ENCODE assay signal across 1 cellular context in genomic region chr14:100422556-100423420, GRCh38.
TF ChIP-seq lines count a peak whose summit lies in the region.

No MANE protein-coding gene starts in this region.

TF ChIP-seq in HEK293, 187 proteins besides CTCF, POLR2A, EP300 and RAD21 (continued from another document and continues in another):
- TF ChIP-seq ZNF639 (tag by site-specific recombination; IDR thresholded peaks at IDR 0.05): no peak
- TF ChIP-seq ATF2 (tag by site-specific recombination; IDR thresholded peaks at IDR 0.05; ENCODE audit: low read depth): peak; percentile 64
- TF ChIP-seq FEZF1 (tag by site-specific recombination; IDR thresholded peaks at IDR 0.05): no peak
- TF ChIP-seq REPIN1 (tag by site-specific recombination; IDR thresholded peaks at IDR 0.05; ENCODE audit: low read depth): no peak
- TF ChIP-seq ZNF548 (tag by site-specific recombination; IDR thresholded peaks at IDR 0.05): no peak
- TF ChIP-seq SP7 (tag by site-specific recombination; IDR thresholded peaks at IDR 0.05): peak; percentile 77
- TF ChIP-seq ZSCAN5A (tag by site-specific recombination; IDR thresholded peaks at IDR 0.05): no peak
- no peak for TF ChIP-seq ELK4 (IDR thresholded peaks at IDR 0.05; ENCODE audit: borderline replicate concordance, low read depth, low read length)
- TF ChIP-seq KLF16 (tag by site-specific recombination; IDR thresholded peaks at IDR 0.05): no peak
- TF ChIP-seq ZNF354C (tag by site-specific recombination; IDR thresholded peaks at IDR 0.05; ENCODE audit: borderline replicate concordance, low read depth): no peak
- TF ChIP-seq ZNF830 (tag by site-specific recombination; IDR thresholded peaks at IDR 0.05; ENCODE audit: low read depth): no peak
- TF ChIP-seq PRDM6 (tag by site-specific recombination; IDR thresholded peaks at IDR 0.05): peak; percentile 94
- TF ChIP-seq ZEB2 (tag by site-specific recombination; IDR thresholded peaks at IDR 0.05): peak; percentile 79
- TF ChIP-seq HIC1 (tag by site-specific recombination; IDR thresholded peaks at IDR 0.05): peak; percentile 64
- no peak for TF ChIP-seq ZNF510 (tag by site-specific recombination; IDR thresholded peaks at IDR 0.05; ENCODE audit: insufficient replicate concordance)
- no peak for TF ChIP-seq ZNF223 (tag by site-specific recombination; IDR thresholded peaks at IDR 0.05)
- no peak for TF ChIP-seq ZNF785 (tag by site-specific recombination; IDR thresholded peaks at IDR 0.05)
- no peak for TF ChIP-seq TRIM28 (IDR thresholded peaks at IDR 0.05; ENCODE audit: borderline replicate concordance, low read length)
- no peak for TF ChIP-seq ZNF138 (tag by site-specific recombination; IDR thresholded peaks at IDR 0.05; ENCODE audit: borderline replicate concordance)
- TF ChIP-seq ZNF518A (tag by site-specific recombination; conservative IDR thresholded peaks at IDR 0.05; ENCODE audit: low read depth): no peak; the same call in 1 of the 2 replicates
- no peak for TF ChIP-seq ZNF133 (tag by site-specific recombination; IDR thresholded peaks at IDR 0.05)
- TF ChIP-seq ZNF280C (tag by site-specific recombination; IDR thresholded peaks at IDR 0.05): no peak
- no peak for TF ChIP-seq ZNF302 (tag by site-specific recombination; IDR thresholded peaks at IDR 0.05; ENCODE audit: low read depth)
- TF ChIP-seq KLF9 (tag by site-specific recombination; IDR thresholded peaks at IDR 0.05; ENCODE audit: low read depth): no peak
- peak; percentile 49; the same call in 1 of the 2 replicates for TF ChIP-seq KLF10 (tag by site-specific recombination; IDR thresholded peaks at IDR 0.05)
- TF ChIP-seq ZNF692 (tag by site-specific recombination; IDR thresholded peaks at IDR 0.05): no peak
- TF ChIP-seq ZNF837 (tag by site-specific recombination; IDR thresholded peaks at IDR 0.05): no peak
- no peak for TF ChIP-seq ZNF140 (tag by site-specific recombination; IDR thresholded peaks at IDR 0.05)
- no peak for TF ChIP-seq ZNF580 (tag by site-specific recombination; IDR thresholded peaks at IDR 0.05)
- peak; percentile 56; the same call in 1 of the 2 replicates for TF ChIP-seq SCRT2 (tag by site-specific recombination; IDR thresholded peaks at IDR 0.05)
- no peak for TF ChIP-seq PRDM1 (tag by site-specific recombination; IDR thresholded peaks at IDR 0.05)
- peak; percentile 49; the same call in 1 of the 2 replicates for TF ChIP-seq TSHZ1 (tag by site-specific recombination; IDR thresholded peaks at IDR 0.05; ENCODE audit: borderline replicate concordance)
- no peak for TF ChIP-seq ZNF48 (tag by site-specific recombination; IDR thresholded peaks at IDR 0.05)
